In the genomic region with DNA sequence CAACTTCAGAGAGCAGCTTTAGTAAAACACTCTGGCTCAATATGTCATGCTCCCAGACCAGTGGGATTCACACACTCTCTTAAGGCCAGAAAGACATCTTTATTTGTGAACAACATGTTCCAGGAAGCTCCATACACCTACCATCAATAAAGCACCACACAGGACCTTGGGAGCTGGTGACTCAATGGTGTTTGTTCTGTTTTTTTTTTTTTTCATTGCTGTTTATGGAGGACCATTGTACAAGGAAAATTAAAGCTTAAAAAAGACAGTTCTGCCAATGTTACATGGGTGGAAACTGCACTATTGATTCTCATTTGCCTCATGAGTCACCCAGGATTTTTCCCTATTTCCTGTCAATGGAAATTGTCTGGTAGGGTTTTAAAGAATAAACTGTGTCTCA, we compare ENCODE assay signal across 1 cellular context.
TF ChIP-seq lines count a peak whose summit lies in the region.

No MANE protein-coding gene starts in this region.

TF ChIP-seq in A549, 52 proteins besides CTCF, POLR2A, EP300 and RAD21 (continued from another document):
- TF ChIP-seq, protein P1, sequence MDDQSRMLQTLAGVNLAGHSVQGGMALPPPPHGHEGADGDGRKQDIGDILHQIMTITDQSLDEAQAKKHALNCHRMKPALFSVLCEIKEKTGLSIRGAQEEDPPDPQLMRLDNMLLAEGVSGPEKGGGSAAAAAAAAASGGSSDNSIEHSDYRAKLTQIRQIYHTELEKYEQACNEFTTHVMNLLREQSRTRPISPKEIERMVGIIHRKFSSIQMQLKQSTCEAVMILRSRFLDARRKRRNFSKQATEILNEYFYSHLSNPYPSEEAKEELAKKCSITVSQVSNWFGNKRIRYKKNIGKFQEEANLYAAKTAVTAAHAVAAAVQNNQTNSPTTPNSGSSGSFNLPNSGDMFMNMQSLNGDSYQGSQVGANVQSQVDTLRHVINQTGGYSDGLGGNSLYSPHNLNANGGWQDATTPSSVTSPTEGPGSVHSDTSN (IDR thresholded peaks at IDR 0.05): no peak
- TF ChIP-seq TFCP2L1 (CRISPR knock-in tag; IDR thresholded peaks at IDR 0.05) (no peak), SREBF2 (IDR thresholded peaks at IDR 0.05) (no peak), MAZ (IDR thresholded peaks at IDR 0.05; ENCODE audit: borderline replicate concordance, low read depth, low read length) (no peak), KDM5A (IDR thresholded peaks at IDR 0.05) (no peak), MAFK (IDR thresholded peaks at IDR 0.05; ENCODE audit: partially characterized antibody) (no peak), NFE2L2 (conservative IDR thresholded peaks at IDR 0.05; ENCODE audit: low read length) (no peak), ZNF302 (CRISPR knock-in tag; IDR thresholded peaks at IDR 0.05) (no peak), HEYL (CRISPR knock-in tag; IDR thresholded peaks at IDR 0.05) (no peak), RCOR1 (IDR thresholded peaks at IDR 0.05; ENCODE audit: low read depth, low read length) (no peak), CHD4 (IDR thresholded peaks at IDR 0.05; ENCODE audit: borderline replicate concordance) (no peak), ZC3H11A (IDR thresholded peaks at IDR 0.05) (no peak), POLR2AphosphoS2 (conservative IDR thresholded peaks at IDR 0.05; ENCODE audit: low read length) (no peak), JUN (IDR thresholded peaks at IDR 0.05) (no peak), MYC (IDR thresholded peaks at IDR 0.05; ENCODE audit: borderline replicate concordance, low read length) (no peak), CBX2 (IDR thresholded peaks at IDR 0.05; ENCODE audit: borderline replicate concordance, low read depth) (no peak), GATA3 (IDR thresholded peaks at IDR 0.05; ENCODE audit: borderline replicate concordance) (no peak)
- TF ChIP-seq, protein P2, sequence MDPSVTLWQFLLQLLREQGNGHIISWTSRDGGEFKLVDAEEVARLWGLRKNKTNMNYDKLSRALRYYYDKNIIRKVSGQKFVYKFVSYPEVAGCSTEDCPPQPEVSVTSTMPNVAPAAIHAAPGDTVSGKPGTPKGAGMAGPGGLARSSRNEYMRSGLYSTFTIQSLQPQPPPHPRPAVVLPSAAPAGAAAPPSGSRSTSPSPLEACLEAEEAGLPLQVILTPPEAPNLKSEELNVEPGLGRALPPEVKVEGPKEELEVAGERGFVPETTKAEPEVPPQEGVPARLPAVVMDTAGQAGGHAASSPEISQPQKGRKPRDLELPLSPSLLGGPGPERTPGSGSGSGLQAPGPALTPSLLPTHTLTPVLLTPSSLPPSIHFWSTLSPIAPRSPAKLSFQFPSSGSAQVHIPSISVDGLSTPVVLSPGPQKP (IDR thresholded peaks at IDR 0.05; ENCODE audit: low read depth, low read length): no peak
